In genomic region chr2:157657858-157658257, GRCh38 we compare ENCODE assay signal across 27 cellular contexts. TPM values are rescaled to one million over a fixed set of nuclear protein-coding genes. Genes with fewer than 3 reads are reported as not detected.
"Had no signal": no experiment of that assay in that cellular context is flagged by ENCODE, and none has a peak within 500 bp of the region (broad histone marks: within the 10 kb centered on the region; RNA-seq: fewer than 3 reads in every experiment).

No MANE protein-coding gene starts in this region.

- H3K36me3 ChIP-seq: neural progenitor cell, pancreas, right lobe of liver, spleen, suprapubic skin, thoracic aorta, thyroid gland, tibial nerve, upper lobe of right lung, uterus had no signal

- H2AFZ ChIP-seq: neural progenitor cell had no signal

- H3K4me1 ChIP-seq: neural progenitor cell, pancreas, psoas muscle, right lobe of liver, spleen, suprapubic skin, thyroid gland, tibial nerve, upper lobe of right lung, uterus had no signal

- H3K4me2 ChIP-seq: neural progenitor cell, smooth muscle cell had no signal

- H3K27me3 ChIP-seq: neural progenitor cell, pancreas, right lobe of liver, spleen, suprapubic skin, thyroid gland, tibial nerve, upper lobe of right lung, uterus had no signal

- H3K4me3 ChIP-seq: neural progenitor cell, pancreas, psoas muscle, right lobe of liver, skin epidermis, smooth muscle cell, spleen, suprapubic skin, thoracic aorta, thyroid gland, tibial nerve, upper lobe of right lung, uterus had no signal

- H3K27ac ChIP-seq: neural progenitor cell, pancreas, psoas muscle, right lobe of liver, skin epidermis, spleen, suprapubic skin, thoracic aorta, thyroid gland, tibial nerve, upper lobe of right lung, uterus had no signal

- H3K9ac ChIP-seq: neural progenitor cell had no signal

- H3K9me3 ChIP-seq: pancreas, psoas muscle, right lobe of liver, spleen, suprapubic skin, thoracic aorta, thyroid gland, tibial nerve, upper lobe of right lung, uterus had no signal

- DNase-seq: naive thymus-derived CD4-positive, alpha-beta T cell; natural killer cell; occipital lobe; pancreas; posterior cingulate gyrus; psoas muscle; right cardiac atrium; right lobe of liver; spleen; stimulated activated CD4-positive, alpha-beta T cell treated with anti-CD3 and anti-CD28 coated beads, Interleukin-12 subunit alpha, Interleukin-12 subunit beta, amount 100 ng/mL, for 4 hours; stimulated activated CD4-positive, alpha-beta T cell treated with anti-CD3 and anti-CD28 coated beads, Interleukin-1b, Interleukin-23, amount 100 ng/mL, for 48 hours; stimulated activated CD4-positive, alpha-beta T cell treated with anti-CD3 and anti-CD28 coated beads, Interleukin-4, amount 100 ng/mL, for 1 hour; stimulated activated CD4-positive, alpha-beta T cell treated with anti-CD3 and anti-CD28 coated beads, Interleukin-4, amount 100 ng/mL, for 4 hours; stimulated activated CD8-positive, alpha-beta memory T cell treated with anti-CD3 and anti-CD28 coated beads, Interleukin-4, amount 100 ng/mL, for 48 hours; stimulated activated naive CD4-positive, alpha-beta T cell; stimulated activated naive CD8-positive, alpha-beta T cell treated with anti-CD3 and anti-CD28 coated beads, Interleukin-15, amount 100 ng/mL, for 72 hours; stimulated activated naive CD8-positive, alpha-beta T cell treated with anti-CD3 and anti-CD28 coated beads, Interleukin-15, Interleukin-2, amounts not matched to agents 100 U/mL and 50 U/mL, for 24 hours; substantia nigra; thyroid gland; upper lobe of right lung; uterus had no signal

RNA-seq across cellular contexts. Expression of gene ACVR1C, which starts 29.2 kb away (rescaled TPM):
- polyA plus RNA-seq: smooth muscle cell had no signal
